In genomic region chr3:18422972-18423371, GRCh38 we compare ENCODE assay signal across 2 cellular contexts.
TF ChIP-seq lines count a peak whose summit lies in the region.

No MANE protein-coding gene starts in this region.

TF ChIP-seq in SK-N-SH, 30 proteins besides CTCF, POLR2A, EP300 and RAD21 (continued from another document):
- TF ChIP-seq SIN3A (IDR thresholded peaks at IDR 0.05; ENCODE audit: borderline replicate concordance, low read depth, low read length) = no peak
- no peak for TF ChIP-seq FOXJ3 (CRISPR knock-in tag; IDR thresholded peaks at IDR 0.05)
- no peak for TF ChIP-seq GABPA (IDR thresholded peaks at IDR 0.05; ENCODE audit: low read depth)
- no peak for TF ChIP-seq TEAD4 (IDR thresholded peaks at IDR 0.05; ENCODE audit: borderline replicate concordance, insufficient read depth)
- TF ChIP-seq EZH2phosphoT487 (IDR thresholded peaks at IDR 0.05; ENCODE audit: borderline replicate concordance, low read depth) = no peak

TF ChIP-seq in SK-N-SH treated with all-trans-retinoic acid at 6 μM for 48 hours, 23 proteins besides CTCF, POLR2A, EP300 and RAD21 (continued from another document):
- TF ChIP-seq POU6F1 (CRISPR knock-in tag; IDR thresholded peaks at IDR 0.05; ENCODE audit: borderline replicate concordance, low read depth) = no peak
- TF ChIP-seq ZFP3 (CRISPR knock-in tag; IDR thresholded peaks at IDR 0.05) = no peak
- TF ChIP-seq PPARA (CRISPR knock-in tag; IDR thresholded peaks at IDR 0.05; ENCODE audit: borderline replicate concordance) = no peak
- TF ChIP-seq ZNF70 (CRISPR knock-in tag; IDR thresholded peaks at IDR 0.05) = no peak
- no peak for TF ChIP-seq ESRRG (CRISPR knock-in tag; IDR thresholded peaks at IDR 0.05)
- no peak for TF ChIP-seq ISL1 (CRISPR knock-in tag; IDR thresholded peaks at IDR 0.05)
- no peak for TF ChIP-seq TCF4 (CRISPR knock-in tag; IDR thresholded peaks at IDR 0.05; ENCODE audit: borderline replicate concordance)
- no peak for TF ChIP-seq CSDC2 (CRISPR knock-in tag; IDR thresholded peaks at IDR 0.05)
- no peak for TF ChIP-seq ZFP30 (CRISPR knock-in tag; IDR thresholded peaks at IDR 0.05)
